In the genomic region with DNA sequence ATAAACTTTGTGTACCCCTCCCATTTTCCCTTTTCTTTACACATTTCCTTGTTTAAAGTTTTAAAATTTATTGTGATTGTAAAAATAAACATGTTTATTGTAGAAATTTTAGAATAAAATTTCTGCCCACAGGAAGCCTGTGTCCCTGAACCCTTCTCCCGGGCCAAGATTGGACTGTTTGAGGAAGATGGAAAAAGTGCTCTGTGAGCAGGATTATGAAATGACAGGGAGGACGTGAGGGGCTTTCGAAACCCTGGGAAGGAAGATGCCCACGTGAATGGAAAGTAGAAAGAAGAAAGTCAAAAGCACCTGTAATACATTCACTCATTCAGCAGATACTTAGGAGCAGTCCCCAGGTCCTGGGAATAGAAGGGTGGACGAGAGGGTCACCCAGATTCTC, we compare ENCODE assay signal across 14 cellular contexts. TPM values are rescaled to one million over a fixed set of nuclear protein-coding genes. Genes with fewer than 3 reads are reported as not detected.
DNase-seq lines count a peak whose midpoint lies in the region; ATAC-seq, FAIRE-seq and TF ChIP-seq lines count a peak whose summit lies in the region.
"Had no signal": no experiment of that assay in that cellular context is flagged by ENCODE, and none has a peak within 500 bp of the region (broad histone marks: within the 10 kb centered on the region; RNA-seq: fewer than 3 reads in every experiment).

No MANE protein-coding gene starts in this region.

- H3K36me3 ChIP-seq in K562 (ENCODE audit: control insufficient read depth, insufficient read depth, low read length), result no peaks in the 10 kb centered on the region
- no peaks in the 10 kb centered on the region for H3K36me3 ChIP-seq in lower lobe of right lung
- H3K36me3 ChIP-seq in thyroid gland, result no peaks in the 10 kb centered on the region
- no peaks in the 10 kb centered on the region for H3K36me3 ChIP-seq in neural progenitor cell
- H3K36me3 ChIP-seq in OCI-LY7 (ENCODE audit: insufficient read depth, low read length), result no peaks in the 10 kb centered on the region
- H3K36me3 ChIP-seq: BE2C had no signal

- H4K20me1 ChIP-seq in K562 (replicated peaks; ENCODE audit: control insufficient read depth, insufficient read depth, low read length) (no peaks in the 10 kb centered on the region), neural progenitor cell (ENCODE audit: low read depth) (no peaks in the 10 kb centered on the region), OCI-LY7 (ENCODE audit: insufficient read depth, low read length) (no peaks in the 10 kb centered on the region)

- no peak overlapping the region for H2AFZ ChIP-seq in K562 (ENCODE audit: low read depth, low read length)
- no peak overlapping the region for H2AFZ ChIP-seq in neural progenitor cell (replicated peaks)
- H2AFZ ChIP-seq in OCI-LY7 (ENCODE audit: low read length), result no peak overlapping the region
- H2AFZ ChIP-seq: GM23338 had no signal

- H3K9ac ChIP-seq in K562 (ENCODE audit: insufficient read depth in 1 of 2, low read depth in 2 of 2, low read length in 2 of 2), result no peak overlapping the region
- H3K9ac ChIP-seq in neural progenitor cell, result no peak overlapping the region

- H3K9me3 Mint-ChIP-seq in neural progenitor cell, result no peaks in the 10 kb centered on the region
- H3K9me3 Mint-ChIP-seq: CD8-positive, alpha-beta T cell; GM23338 had no signal

- H3K4me1 ChIP-seq in K562 (replicated peaks in 1 of 2; ENCODE audit: control insufficient read depth in 2 of 2, insufficient read depth in 2 of 2, low read length in 2 of 2) (peaks cover 0 to 4% of the 10 kb centered on the region in 2 experiments; a peak in 2 of 5 replicates), lower lobe of right lung (peaks cover 58% of the 10 kb centered on the region), thyroid gland (peaks cover 20 to 70% of the 10 kb centered on the region in 2 donors), neural progenitor cell (peaks cover 2% of the 10 kb centered on the region), OCI-LY7 (ENCODE audit: insufficient read depth, low read length, poor library complexity, severe bottlenecking) (no peaks in the 10 kb centered on the region)
- H3K4me1 ChIP-seq: BE2C had no signal

- in situ Hi-C loops in K562 (cut with MboI), result no loop called here

- POLR2A ChIA-PET in K562 (lab: Yijun Ruan, JAX) (interaction anchor here (1.3 kb wide), 1 partner anchor 11 kb away, joined by 6 read pairs; no protein-coding TSS in a partner anchor), OCI-LY7 (lab: Charles Lee) (no interaction called here)

- H3K27me3 ChIP-seq in HL-60 (ENCODE audit: insufficient read depth, poor library complexity, severe bottlenecking) (no peaks in the 10 kb centered on the region), K562 (ENCODE audit: control insufficient read depth in 2 of 2, insufficient read depth in 2 of 2, low read length in 2 of 2) (peaks cover 18 to 52% of the 10 kb centered on the region in 2 experiments), lower lobe of right lung (ENCODE audit: low read depth) (no peaks in the 10 kb centered on the region), thyroid gland (no peaks in the 10 kb centered on the region), neural progenitor cell (peaks cover 33% of the 10 kb centered on the region)
- H3K27me3 ChIP-seq: BE2C had no signal

- H3K36me3 Mint-ChIP-seq in neural progenitor cell, result no peaks in the 10 kb centered on the region
- H3K36me3 Mint-ChIP-seq: CD8-positive, alpha-beta T cell had no signal

- CTCF ChIA-PET in K562 (lab: Yijun Ruan, JAX; ENCODE audit: low intra/inter-chr PET ratio) (interaction anchor here (0.6 to 2.7 kb wide), 6 partner anchors 25 to 352 kb away, joined by 3 to 42 read pairs (median 4); no protein-coding TSS in a partner anchor), OCI-LY7 (lab: Charles Lee; ENCODE audit: unreplicated experiment) (interaction anchor here (0.6 to 1.6 kb wide), 5 partner anchors 8 to 164 kb away, joined by 3 read pairs; no protein-coding TSS in a partner anchor)

- no peaks in the 10 kb centered on the region for H3K9me1 ChIP-seq in K562 (ENCODE audit: control insufficient read depth, insufficient read depth, low read length)

- BruUV-seq in K562 (replicated peaks; lab: Mats Ljungman, UMichigan), result no TSS peak
- no TSS peak for BruUV-seq in OCI-LY7 (replicated peaks; lab: Mats Ljungman, UMichigan)

- H3K4me2 ChIP-seq in K562 (ENCODE audit: insufficient read depth, low read length) (no peak overlapping the region), neural progenitor cell (no peak overlapping the region), OCI-LY7 (ENCODE audit: low read length) (no peak overlapping the region)
- H3K4me2 ChIP-seq: GM23338 had no signal

- intact Hi-C loops in K562 (cut with micrococcal nuclease), result loop anchor here (2.0 kb wide), 1 partner anchor 76 kb away; no protein-coding TSS in a partner anchor
- intact Hi-C loops in lower lobe of right lung (cut with DNase I), result loop anchor here (10.0 kb wide), 1 partner anchor 86 kb away; no protein-coding TSS in a partner anchor
- intact Hi-C loops in thyroid gland (cut with DNase I), result loop anchor here (5.0 kb wide), 1 partner anchor 84 kb away; no protein-coding TSS in a partner anchor
- intact Hi-C loops in OCI-LY7 (cut with micrococcal nuclease; ENCODE audit: unreplicated experiment), result loop anchor here (5.0 kb wide), 1 partner anchor 354 kb away; no protein-coding TSS in a partner anchor

- no peak for TF ChIP-seq EP300 in K562 (IDR thresholded peaks at IDR 0.05; ENCODE audit: low read length)

- H3K4me1 Mint-ChIP-seq in neural progenitor cell, result peaks cover 12% of the 10 kb centered on the region
- H3K4me1 Mint-ChIP-seq: GM23338 had no signal

- WGBS in K562 (ENCODE audit: insufficient coverage, low coverage, missing lambda C conversion rate), result 0% methylated on average over 5 of the region's 5 CpGs
- WGBS in thyroid gland, 2 donors, result 68 to 72% methylated on average over 5 of the region's 5 CpGs

- H3K9me3 ChIP-seq in K562 (replicated peaks; ENCODE audit: control insufficient read depth, insufficient read depth, low read depth, low read length) (no peaks in the 10 kb centered on the region), lower lobe of right lung (no peaks in the 10 kb centered on the region), thyroid gland (no peaks in the 10 kb centered on the region), neural progenitor cell (ENCODE audit: low read depth) (no peaks in the 10 kb centered on the region), OCI-LY7 (ENCODE audit: low read length) (no peaks in the 10 kb centered on the region)
- H3K9me3 ChIP-seq: BE2C had no signal

- peaks cover 11% of the 10 kb centered on the region for H3K27me3 Mint-ChIP-seq in neural progenitor cell (ENCODE audit: insufficient read depth, low read depth)

- TF ChIP-seq CTCF in HL-60 (IDR thresholded peaks at IDR 0.05; ENCODE audit: insufficient read depth, low read length) (no peak), K562 (IDR thresholded peaks at IDR 0.05 in 2 of 3, conservative IDR thresholded peaks at IDR 0.05 in 1 of 3; ENCODE audit: insufficient read depth in 2 of 3, low read depth in 1 of 3, low read length in 3 of 3) (no peak), lower lobe of right lung (IDR thresholded peaks at IDR 0.05) (no peak), thyroid gland (IDR thresholded peaks at IDR 0.05) (no peak), neural progenitor cell (IDR thresholded peaks at IDR 0.05) (no peak), OCI-LY7 (conservative IDR thresholded peaks at IDR 0.05; ENCODE audit: low read length) (no peak)

- peaks cover 4% of the 10 kb centered on the region for H3F3A ChIP-seq in neural progenitor cell (ENCODE audit: low read depth)

- ATAC-seq in K562 (no peak), lower lobe of right lung (peak in 1 of 2 donors; percentile 53)

- DNase-seq in HL-60 (ENCODE audit: low read depth in 1 of 2, low spot score in 1 of 2), result peak in 1 of 2 experiments; percentile 29
- no peak for DNase-seq in K562 (ENCODE audit: extremely low read depth in 1 of 4, low spot score in 3 of 4)
- no peak for DNase-seq in lower lobe of right lung
- no peak for DNase-seq in thyroid gland
- no peak for DNase-seq in activated CD4-positive, alpha-beta T cell treated with anti-CD3 and anti-CD28 coated beads for 1 hour
- DNase-seq in neural progenitor cell (ENCODE audit: low spot score), result no peak
- DNase-seq in OCI-LY7 (ENCODE audit: low spot score), result no peak
- DNase-seq: KG1 had no signal

- H3K4me3 ChIP-seq in HL-60 (replicated peaks; ENCODE audit: insufficient read depth, low read length) (no peak overlapping the region), K562 (no peak overlapping the region), lower lobe of right lung (no peak overlapping the region), thyroid gland (replicated peaks in 1 of 3) (no peak overlapping the region), neural progenitor cell (no peak overlapping the region), OCI-LY7 (ENCODE audit: low read depth, low read length, poor library complexity, severe bottlenecking) (no peak overlapping the region)
- H3K4me3 ChIP-seq: GM23338 had no signal

- no peak for TF ChIP-seq POLR2A in K562 (conservative IDR thresholded peaks at IDR 0.05)
- TF ChIP-seq POLR2A in thyroid gland (IDR thresholded peaks at IDR 0.05), result no peak

- H3K27ac ChIP-seq in HL-60 (replicated peaks), result peak overlapping the region; percentile 51
- no peak overlapping the region for H3K27ac ChIP-seq in K562 (ENCODE audit: extremely low read depth, low read depth, low read length)
- peak overlapping the region; percentile 58 for H3K27ac ChIP-seq in lower lobe of right lung
- peak overlapping the region; percentile 5 to 92 (median 76) for H3K27ac ChIP-seq in thyroid gland
- no peak overlapping the region for H3K27ac ChIP-seq in neural progenitor cell
- H3K27ac ChIP-seq in OCI-LY7 (ENCODE audit: low read depth, low read length, poor library complexity, severe bottlenecking), result no peak overlapping the region

- FAIRE-seq in K562 (lab: Jason Lieb, UNC), result peak; percentile 11

- TF ChIP-seq RAD21 in K562 (CRISPR knock-in tag; conservative IDR thresholded peaks at IDR 0.05 in 1 of 2, IDR thresholded peaks at IDR 0.05 in 1 of 2), result no peak

- no peak overlapping the region for H3K4me3 Mint-ChIP-seq in neural progenitor cell
- H3K4me3 Mint-ChIP-seq: CD8-positive, alpha-beta T cell; GM23338 had no signal

- H3K79me2 ChIP-seq in K562 (ENCODE audit: control insufficient read depth, insufficient read depth, low read length) (no peaks in the 10 kb centered on the region), neural progenitor cell (ENCODE audit: low read depth) (no peaks in the 10 kb centered on the region), OCI-LY7 (ENCODE audit: insufficient read depth, low read depth, low read length) (no peaks in the 10 kb centered on the region)

- no peak overlapping the region for H3K27ac Mint-ChIP-seq in neural progenitor cell
- H3K27ac Mint-ChIP-seq: CD8-positive, alpha-beta T cell; GM23338 had no signal

- no peaks in the 10 kb centered on the region for H3K9me2 ChIP-seq in OCI-LY7 (ENCODE audit: insufficient read depth, low read length)

RNA-seq across cellular contexts. Expression of a gene that starts 25.4 kb away (rescaled TPM):
- total RNA-seq in K562 (2011; cell fraction: chromatin; rRNA removed; ENCODE audit: low replicate concordance), result not detected in 2 replicates
- total RNA-seq in K562 (2011; cell fraction: nucleolus; rRNA removed), result not detected in 2 replicates
- not detected in 2 replicates for total RNA-seq in K562 (2011; cell fraction: nucleoplasm; rRNA removed)
- not detected in 2 replicates for total RNA-seq in K562 (2014; rRNA removed)
- total RNA-seq in K562 (2014; rRNA removed; fragmentation: Illumina TruSeq; extraction: Trizol), result not detected in 2 replicates
- not detected in 2 replicates for total RNA-seq in K562 (2015; rRNA removed; fragmentation: Illumina TruSeq; extraction: Trizol)
- total RNA-seq in K562 (2021), result not detected in 2 replicates
- polyA plus RNA-seq in K562 (2011; rRNA removed), result not detected in 2 replicates
- not detected in 2 replicates for polyA plus RNA-seq in K562 (2011; cell fraction: cytosol; rRNA removed)
- polyA plus RNA-seq in K562 (2011; cell fraction: nucleus; rRNA removed), result not detected in 2 replicates
- polyA plus RNA-seq in K562 (2012), result not detected in 2 replicates
- not detected in 2 replicates for polyA plus RNA-seq in K562 (2014; fragmentation: Illumina TruSeq; extraction: Trizol)
- not detected for polyA plus RNA-seq in K562 (2014; fragmentation: Nextera tagmentation; extraction: Ambion mirVana)
- polyA plus RNA-seq in K562 (2014; rRNA removed), result not detected in 2 replicates
- polyA minus RNA-seq in K562 (2011; rRNA and poly(A)+ RNA removed), result not detected in 2 replicates
- not detected in 2 replicates for polyA minus RNA-seq in K562 (2011; cell fraction: cytosol; rRNA and poly(A)+ RNA removed)
- polyA minus RNA-seq in K562 (2011; cell fraction: nucleus; rRNA and poly(A)+ RNA removed), result not detected in 2 replicates
- total RNA-seq in lower lobe of right lung, result 44.9 TPM
- 100 to 1,000 TPM in 2 of 4 donors, 10 to 100 TPM in 2; 82.8 to 260 (median 167) TPM for total RNA-seq in thyroid gland
- total RNA-seq in neural progenitor cell (ENCODE audit: low replicate concordance), result 0.43 TPM in 1 of 2 replicates, not detected in the other
- 0.44 TPM in 1 of 2 replicates, not detected in the other for total RNA-seq in OCI-LY7 (2014; rRNA removed; shearing (Covaris generic))
- not detected in 2 replicates for total RNA-seq in OCI-LY7 (2022)

RNA-seq across cellular contexts. Expression of a gene that starts 34.2 kb away (rescaled TPM):
- total RNA-seq in K562 (2011; cell fraction: chromatin; rRNA removed; ENCODE audit: low replicate concordance), result 0.21 TPM in 1 of 2 replicates, not detected in the other
- total RNA-seq in K562 (2011; cell fraction: nucleolus; rRNA removed), result not detected in 2 replicates
- 0.99 TPM in 1 of 2 replicates, not detected in the other for total RNA-seq in K562 (2011; cell fraction: nucleoplasm; rRNA removed)
- total RNA-seq in K562 (2014; rRNA removed) (not detected in 2 replicates), K562 (2014; rRNA removed; fragmentation: Illumina TruSeq; extraction: Trizol) (not detected in 2 replicates), K562 (2015; rRNA removed; fragmentation: Illumina TruSeq; extraction: Trizol) (not detected in 2 replicates), K562 (2021) (not detected in 2 replicates), lower lobe of right lung (21.5 TPM), thyroid gland (1 to 10 TPM in 1 of 4 donors, under 1 TPM in 2, not detected in 1; 0.22 to 3.6 (median 0.63) TPM), neural progenitor cell (ENCODE audit: low replicate concordance) (0.65 TPM in 1 of 2 replicates, not detected in the other), OCI-LY7 (2022) (not detected in 2 replicates)
- polyA plus RNA-seq in K562 (2011; rRNA removed) (not detected in 2 replicates), K562 (2014; fragmentation: Illumina TruSeq; extraction: Trizol) (not detected in 2 replicates), K562 (2014; fragmentation: Nextera tagmentation; extraction: Ambion mirVana) (not detected), K562 (2014; rRNA removed) (not detected in 2 replicates)
- polyA plus RNA-seq in K562 (2011; cell fraction: cytosol; rRNA removed), result 0.03 TPM in 1 of 2 replicates, not detected in the other
- polyA plus RNA-seq in K562 (2011; cell fraction: nucleus; rRNA removed), result 0.06 TPM in 1 of 2 replicates, not detected in the other
- 0.37 TPM in 1 of 2 replicates, not detected in the other for polyA plus RNA-seq in K562 (2012)
- polyA minus RNA-seq in K562 (2011; rRNA and poly(A)+ RNA removed), result not detected in 2 replicates
- not detected in 2 replicates for polyA minus RNA-seq in K562 (2011; cell fraction: cytosol; rRNA and poly(A)+ RNA removed)
- polyA minus RNA-seq in K562 (2011; cell fraction: nucleus; rRNA and poly(A)+ RNA removed), result not detected in 2 replicates
- total RNA-seq in OCI-LY7 (2014; rRNA removed; shearing (Covaris generic)), result not detected in 2 replicates
- total RNA-seq: Daoy, GM23338, MCF 10A had no signal
- polyA plus RNA-seq: AG04450, GM23338 had no signal

Comparison
In these comparisons a context has a peak if more than half of its experiments do, and no peak if none do; other contexts are left out.
1. H3K27ac ChIP-seq: peak in HL-60 (single experiment), lower lobe of right lung (single experiment) and thyroid gland (3 of 3); none in K562 (single experiment), neural progenitor cell (single experiment) and OCI-LY7 (single experiment).
2. RNA of a gene that starts 25.4 kb away (total RNA-seq): 82.8 to 260 TPM in thyroid gland and 44.9 TPM in lower lobe of right lung (single experiment); 0.44 TPM in OCI-LY7, not detected in K562 and 0.43 TPM in neural progenitor cell; every median in the first group is over 10 times any median in the second.